ENCODE assay signal across 12 cellular contexts in genomic region chr3:120399372-120399771, GRCh38. TPM values are rescaled to one million over a fixed set of nuclear protein-coding genes. Genes with fewer than 3 reads are reported as not detected.
A peak's percentile ranks its signal among the peaks of the same experiment; 100 is the strongest.
DNase-seq lines count a peak whose midpoint lies in the region; ATAC-seq and TF ChIP-seq lines count a peak whose summit lies in the region.
"Had no signal": no experiment of that assay in that cellular context is flagged by ENCODE, and none has a peak within 500 bp of the region (broad histone marks: within the 10 kb centered on the region; RNA-seq: fewer than 3 reads in every experiment).

No MANE protein-coding gene starts in this region.

- no peak overlapping the region for H2AFZ ChIP-seq in mammary epithelial cell (ENCODE audit: low read depth, low read length)

- H3K9me3 Mint-ChIP-seq in memory B cell = no peaks in the 10 kb centered on the region
- H3K9me3 Mint-ChIP-seq: central memory CD8-positive, alpha-beta T cell had no signal

- H3K36me3 Mint-ChIP-seq in memory B cell = no peaks in the 10 kb centered on the region

- H3K4me1 ChIP-seq in suprapubic skin = no peaks in the 10 kb centered on the region
- H3K4me1 ChIP-seq in mammary epithelial cell (ENCODE audit: insufficient read depth, low read length) = no peaks in the 10 kb centered on the region
- H3K4me1 ChIP-seq in stomach = peaks cover 0 to 3% (median 0%) of the 10 kb centered on the region in 4 donors

- 87% methylated on average over 2 of the region's 2 CpGs for WGBS in suprapubic skin
- WGBS in mammary epithelial cell (ENCODE audit: low coverage, missing lambda C conversion rate) = 100% methylated on average over 2 of the region's 2 CpGs
- WGBS in stomach, 5 donors = 81 to 86% (median 82%) methylated on average over 2 of the region's 2 CpGs

- no peak for TF ChIP-seq POLR2A in suprapubic skin (IDR thresholded peaks at IDR 0.05)
- no peak for TF ChIP-seq POLR2A in stomach (IDR thresholded peaks at IDR 0.05)

- in situ Hi-C loops in mammary epithelial cell (cut with MboI; ENCODE audit: low sequenced_read_pairs in 2 of 2) = no loop called here

- CTCF ChIA-PET in mammary epithelial cell (lab: Charles Lee; ENCODE audit: low non-redundant PET) = no interaction called here

- H3K4me2 ChIP-seq in mammary epithelial cell (ENCODE audit: insufficient read depth, low read depth, low read length) = no peak overlapping the region

- H3K9ac ChIP-seq in mammary epithelial cell (ENCODE audit: insufficient read depth, low read length) = no peak overlapping the region

- no peak for TF ChIP-seq EP300 in suprapubic skin (IDR thresholded peaks at IDR 0.05)
- TF ChIP-seq EP300 in stomach (IDR thresholded peaks at IDR 0.05) = no peak

- dilution Hi-C loops in mammary epithelial cell (cut with HindIII; ENCODE audit: low sequenced_read_pairs) = no loop called here

- peak; percentile 88 for ATAC-seq in GM19023 (IDR thresholded peaks at IDR 0.05; ENCODE audit: unreplicated experiment)
- ATAC-seq in GM21723 (IDR thresholded peaks at IDR 0.05; ENCODE audit: unreplicated experiment) = peak; percentile 80
- ATAC-seq in HG03175 (IDR thresholded peaks at IDR 0.05; ENCODE audit: unreplicated experiment) = peak; percentile 89
- ATAC-seq in memory B cell (ENCODE audit: low read depth) = peak; percentile 87

- peak in 1 of 2 donors; percentile 18 for DNase-seq in memory B cell (ENCODE audit: low spot score in 2 of 2)
- DNase-seq in suprapubic skin (ENCODE audit: low spot score in 2 of 2) = no peak
- no peak for DNase-seq in mammary epithelial cell
- no peak for DNase-seq in stomach
- DNase-seq in stimulated activated CD4-positive, alpha-beta T cell treated with anti-CD3 and anti-CD28 coated beads, Interleukin-15, amount 100 ng/mL, for 24 hours = no peak
- DNase-seq: NCI-H2081, ovary had no signal

- peaks cover 19% of the 10 kb centered on the region for H3K4me1 Mint-ChIP-seq in memory B cell
- H3K4me1 Mint-ChIP-seq: central memory CD8-positive, alpha-beta T cell had no signal

- TF ChIP-seq CTCF in suprapubic skin (IDR thresholded peaks at IDR 0.05) (no peak), mammary epithelial cell (conservative IDR thresholded peaks at IDR 0.05 in 1 of 2, IDR thresholded peaks at IDR 0.05 in 1 of 2; ENCODE audit: extremely low read depth in 1 of 2, insufficient read depth in 1 of 2, low read depth in 1 of 2, low read length in 2 of 2) (no peak), stomach (IDR thresholded peaks at IDR 0.05) (no peak)

- no peak overlapping the region for H3K27ac ChIP-seq in suprapubic skin
- H3K27ac ChIP-seq in mammary epithelial cell (ENCODE audit: insufficient read depth, low read depth, low read length) = no peak overlapping the region
- H3K27ac ChIP-seq in stomach = no peak overlapping the region
- H3K27ac ChIP-seq: ovary, VCaP had no signal

- intact Hi-C loops in mammary epithelial cell (cut with micrococcal nuclease) = no loop called here
- intact Hi-C loops in stomach (cut with DNase I; ENCODE audit: low total_unique reads) = no loop called here

- H3K9me3 ChIP-seq in suprapubic skin (no peaks in the 10 kb centered on the region), mammary epithelial cell (replicated peaks; ENCODE audit: insufficient read depth, low read length) (no peaks in the 10 kb centered on the region), stomach (no peaks in the 10 kb centered on the region)
- H3K9me3 ChIP-seq: ovary had no signal

- H3K4me3 Mint-ChIP-seq in memory B cell = no peak overlapping the region
- H3K4me3 Mint-ChIP-seq: central memory CD8-positive, alpha-beta T cell had no signal

- H3K79me2 ChIP-seq in mammary epithelial cell (ENCODE audit: insufficient read depth, low read length) = no peaks in the 10 kb centered on the region

- H3K27me3 ChIP-seq in suprapubic skin = no peaks in the 10 kb centered on the region
- H3K27me3 ChIP-seq in mammary epithelial cell (ENCODE audit: insufficient read depth, low read length) = no peaks in the 10 kb centered on the region
- H3K27me3 ChIP-seq in stomach = no peaks in the 10 kb centered on the region
- H3K27me3 ChIP-seq: ovary had no signal

- no peak overlapping the region for H3K27ac Mint-ChIP-seq in memory B cell

- H3K27me3 Mint-ChIP-seq in memory B cell = peaks cover 2% of the 10 kb centered on the region

- no peaks in the 10 kb centered on the region for H4K20me1 ChIP-seq in mammary epithelial cell (ENCODE audit: insufficient read depth, low read length)

- no TSS peak for BruUV-seq in mammary epithelial cell (replicated peaks; lab: Mats Ljungman, UMichigan)

- H3K36me3 ChIP-seq in suprapubic skin = peaks cover 92% of the 10 kb centered on the region
- H3K36me3 ChIP-seq in mammary epithelial cell (ENCODE audit: insufficient read depth, low read length) = peaks cover 31% of the 10 kb centered on the region
- peaks cover 21 to 96% (median 89%) of the 10 kb centered on the region in 4 donors for H3K36me3 ChIP-seq in stomach
- H3K36me3 ChIP-seq: ovary had no signal

- H3K4me3 ChIP-seq in suprapubic skin = no peak overlapping the region
- H3K4me3 ChIP-seq in mammary epithelial cell (replicated peaks in 1 of 3; ENCODE audit: insufficient read depth in 1 of 3, low read depth in 2 of 3, low read length in 3 of 3) = no peak overlapping the region
- H3K4me3 ChIP-seq in stomach = no peak overlapping the region
- H3K4me3 ChIP-seq: ovary had no signal

RNA-seq across cellular contexts. Expression of gene LRRC58, which starts 50.2 kb away (rescaled TPM):
- total RNA-seq in suprapubic skin = 10 to 100 TPM; 25.3 to 35.6 (median 31.3) TPM
- total RNA-seq in mammary epithelial cell = 10 to 100 TPM; 21.3 to 28.2 TPM
- 12.9 TPM for polyA plus RNA-seq in mammary epithelial cell
- polyA minus RNA-seq in mammary epithelial cell = 20.2 TPM
- 10 to 100 TPM; 12.8 to 40.4 (median 17.4) TPM for total RNA-seq in stomach
- 1 to 10 TPM; 4.6 to 5.3 (median 5.3) TPM for polyA plus RNA-seq in stomach

RNA-seq across cellular contexts. Expression of gene FSTL1, which starts 51.4 kb away (rescaled TPM):
- total RNA-seq in suprapubic skin (10 to 100 TPM; 58.3 to 75.3 (median 63.9) TPM), mammary epithelial cell (100 to 1,000 TPM; 109 to 161 TPM), stomach (100 to 1,000 TPM in 4 of 5 donors, 10 to 100 TPM in 1; 89.2 to 946 (median 117) TPM)
- polyA plus RNA-seq in mammary epithelial cell (71.6 TPM), stomach (10 to 100 TPM; 14.2 to 20.4 (median 15.8) TPM)
- polyA minus RNA-seq in mammary epithelial cell = 176 TPM
